In genomic region chr17:78815696-78816095, GRCh38 we compare ENCODE assay signal across 22 cellular contexts.
"Had no signal": no experiment of that assay in that cellular context is flagged by ENCODE, and none has a peak within 500 bp of the region (broad histone marks: within the 10 kb centered on the region; RNA-seq: fewer than 3 reads in every experiment).

No MANE protein-coding gene starts in this region.

- ATAC-seq: left ventricle myocardium superior, right cardiac atrium had no signal

- H3K9me3 ChIP-seq: ascending aorta, breast epithelium, ovary, psoas muscle, stomach had no signal

- H3K4me1 ChIP-seq: breast epithelium had no signal

- H3K4me3 Mint-ChIP-seq: dendritic cell treated with granulocyte-macrophage colony-stimulating factor and Interleukin-4, amounts not matched to agents 40 ng/mL and 50 ng/mL, for 4 days; neural crest cell; type B pancreatic cell had no signal

- FAIRE-seq: small intestine had no signal

- H3K27me3 Mint-ChIP-seq: dendritic cell treated with granulocyte-macrophage colony-stimulating factor and Interleukin-4, amounts not matched to agents 40 ng/mL and 50 ng/mL, for 4 days; type B pancreatic cell had no signal

- H3K27ac ChIP-seq: ascending aorta, breast epithelium, ovary, psoas muscle, stomach had no signal

- H3K36me3 ChIP-seq: ovary had no signal

- H3K9me3 Mint-ChIP-seq: activated T-helper 2 cell treated with anti-CD3 and anti-CD28 coated beads, Interferon-gamma antibody, Interleukin-2, Interleukin-4, amounts not matched to agents 10 μg/mL and 5 μg/mL and 100 μg/mL, durations not matched to agents 14 hours and 24 hours and 36 hours; dendritic cell treated with granulocyte-macrophage colony-stimulating factor and Interleukin-4, amounts not matched to agents 40 ng/mL and 50 ng/mL, for 4 days; neural crest cell; type B pancreatic cell had no signal

- DNase-seq: activated CD4-positive, alpha-beta T cell treated with anti-CD3 and anti-CD28 coated beads for 48 hours; activated CD4-positive, CD25-positive, alpha-beta regulatory T cell; activated naive CD4-positive, alpha-beta T cell treated with anti-CD3 and anti-CD28 coated beads, Interleukin-2, amount 50 U/mL, for 16 hours; activated T-cell treated with anti-CD3 and anti-CD28 coated beads, Interleukin-2, amount 50 U/mL, for 1 hour; cerebellar nuclear complex; effector CD8-positive, alpha-beta T cell; left ventricle myocardium superior; ovary; right cardiac atrium; small intestine; stimulated activated CD4-positive, alpha-beta T cell treated with anti-CD3 and anti-CD28 coated beads, Interleukin-15, amount 100 ng/mL, for 24 hours; stimulated activated CD4-positive, alpha-beta T cell treated with anti-CD3 and anti-CD28 coated beads, Interleukin-2, amount 100 ng/mL, for 48 hours; stomach; T-helper 1 cell; T1000 had no signal

- H3K27ac Mint-ChIP-seq: activated T-helper 2 cell treated with anti-CD3 and anti-CD28 coated beads, Interferon-gamma antibody, Interleukin-2, Interleukin-4, amounts not matched to agents 10 μg/mL and 5 μg/mL and 100 μg/mL, durations not matched to agents 14 hours and 24 hours and 36 hours; dendritic cell treated with granulocyte-macrophage colony-stimulating factor and Interleukin-4, amounts not matched to agents 40 ng/mL and 50 ng/mL, for 4 days; type B pancreatic cell had no signal

- H3K4me3 ChIP-seq: ascending aorta, breast epithelium, ovary, psoas muscle, stomach had no signal

- H3K4me1 Mint-ChIP-seq: neural crest cell had no signal

- H3K27me3 ChIP-seq: ascending aorta, breast epithelium, ovary, stomach had no signal
